Comparison of ENCODE assay signal across 10 cellular contexts in genomic region chr1:243851765-243852164, GRCh38. TPM values are rescaled to one million over a fixed set of nuclear protein-coding genes. Genes with fewer than 3 reads are reported as not detected.
A peak's percentile ranks its signal among the peaks of the same experiment; 100 is the strongest.
DNase-seq lines count a peak whose midpoint lies in the region; ATAC-seq and TF ChIP-seq lines count a peak whose summit lies in the region.
"Had no signal": no experiment of that assay in that cellular context is flagged by ENCODE, and none has a peak within 500 bp of the region (broad histone marks: within the 10 kb centered on the region; RNA-seq: fewer than 3 reads in every experiment).

No MANE protein-coding gene starts in this region.

- H3K4me1 Mint-ChIP-seq in activated T-helper 1 cell treated with anti-CD3 and anti-CD28 coated beads, Interleukin-12 subunit alpha, Interleukin-12 subunit beta, Interleukin-2, Interleukin-4 antibody, amounts not matched to agents 30 ng/mL and 10 ng/mL and 1 ng/mL, durations not matched to agents 14 hours and 24 hours and 36 hours (ENCODE audit: low read depth): peaks cover 20% of the 10 kb centered on the region
- H3K4me1 Mint-ChIP-seq in memory B cell: peaks cover 16% of the 10 kb centered on the region

- in situ Hi-C loops in GM23248 (cut with MboI): no loop called here

- TF ChIP-seq CTCF in stomach (IDR thresholded peaks at IDR 0.05): no peak

- H3K9me3 ChIP-seq in BLaER1 treated with 17β-estradiol and CSF1 and Interleukin-3, amounts not matched to agents 10 nM and 100 nM (replicated peaks in 1 of 11): no peaks in the 10 kb centered on the region
- H3K9me3 ChIP-seq in GM23248 (ENCODE audit: low read depth) (no peaks in the 10 kb centered on the region), stomach (peaks cover 0 to 4% (median 0%) of the 10 kb centered on the region in 4 donors)

- TF ChIP-seq POLR2A in stomach (IDR thresholded peaks at IDR 0.05): no peak

- no peaks in the 10 kb centered on the region for H3K36me3 ChIP-seq in BLaER1 treated with 17β-estradiol and CSF1 and Interleukin-3, amounts not matched to agents 10 nM and 100 nM
- H3K36me3 ChIP-seq in GM23248 (ENCODE audit: low read depth) (no peaks in the 10 kb centered on the region), stomach (no peaks in the 10 kb centered on the region)
- H3K36me3 ChIP-seq: heart right ventricle had no signal

- peak overlapping the region; percentile 87 for H3K4me3 Mint-ChIP-seq in activated T-helper 1 cell treated with anti-CD3 and anti-CD28 coated beads, Interleukin-12 subunit alpha, Interleukin-12 subunit beta, Interleukin-2, Interleukin-4 antibody, amounts not matched to agents 30 ng/mL and 10 ng/mL and 1 ng/mL, durations not matched to agents 14 hours and 24 hours and 36 hours
- H3K4me3 Mint-ChIP-seq in memory B cell: peak overlapping the region; percentile 90

- peaks cover 16% of the 10 kb centered on the region for H3F3A ChIP-seq in GM23248 (ENCODE audit: insufficient read depth)

- H3K4me3 ChIP-seq in BLaER1 treated with 17β-estradiol and CSF1 and Interleukin-3, amounts not matched to agents 10 nM and 100 nM: peak overlapping the region in 7 of 10 experiments; percentile 70 to 92 (median 78); a peak in 9 of 20 replicates
- H3K4me3 ChIP-seq in GM23248: peak overlapping the region; percentile 80
- H3K4me3 ChIP-seq in stomach: no peak overlapping the region

- no peak overlapping the region for H3K27ac ChIP-seq in BLaER1 treated with 17β-estradiol and CSF1 and Interleukin-3, amounts not matched to agents 10 nM and 100 nM
- H3K27ac ChIP-seq in GM23248: no peak overlapping the region
- no peak overlapping the region for H3K27ac ChIP-seq in stomach

- H3K9ac ChIP-seq in BLaER1 treated with 17β-estradiol and CSF1 and Interleukin-3, amounts not matched to agents 10 nM and 100 nM: peak overlapping the region in 4 of 11 experiments; percentile 90 to 93 (median 90); a peak in 6 of 22 replicates
- no peak overlapping the region for H3K9ac ChIP-seq in GM23248

- peak overlapping the region; percentile 64 to 95 (median 88); a peak in 21 of 22 replicates for H3K4me2 ChIP-seq in BLaER1 treated with 17β-estradiol and CSF1 and Interleukin-3, amounts not matched to agents 10 nM and 100 nM
- H3K4me2 ChIP-seq in GM23248 (ENCODE audit: unreplicated experiment): peak overlapping the region; percentile 88

- intact Hi-C loops in activated T-helper 1 cell treated with anti-CD3 and anti-CD28 coated beads, Interleukin-12 subunit alpha, Interleukin-12 subunit beta, Interleukin-2, Interleukin-4 antibody, amounts not matched to agents 30 ng/mL and 10 ng/mL and 1 ng/mL, durations not matched to agents 14 hours and 24 hours and 36 hours (cut with micrococcal nuclease): loop anchor here (5.0 kb wide), 6 partner anchors 66 to 1121 kb away; partner anchors contain the start of gene DESI2
- intact Hi-C loops in stomach (cut with DNase I; ENCODE audit: low total_unique reads): no loop called here

- peaks cover 3% of the 10 kb centered on the region for H3K36me3 Mint-ChIP-seq in activated T-helper 1 cell treated with anti-CD3 and anti-CD28 coated beads, Interleukin-12 subunit alpha, Interleukin-12 subunit beta, Interleukin-2, Interleukin-4 antibody, amounts not matched to agents 30 ng/mL and 10 ng/mL and 1 ng/mL, durations not matched to agents 14 hours and 24 hours and 36 hours (ENCODE audit: low read depth)
- no peaks in the 10 kb centered on the region for H3K36me3 Mint-ChIP-seq in memory B cell

- H2AFZ ChIP-seq in GM23248: peak overlapping the region; percentile 84

- peak overlapping the region; percentile 84 for H3K27ac Mint-ChIP-seq in activated T-helper 1 cell treated with anti-CD3 and anti-CD28 coated beads, Interleukin-12 subunit alpha, Interleukin-12 subunit beta, Interleukin-2, Interleukin-4 antibody, amounts not matched to agents 30 ng/mL and 10 ng/mL and 1 ng/mL, durations not matched to agents 14 hours and 24 hours and 36 hours
- peak overlapping the region; percentile 92 for H3K27ac Mint-ChIP-seq in memory B cell

- H4K20me1 ChIP-seq in BLaER1 treated with 17β-estradiol and CSF1 and Interleukin-3, amounts not matched to agents 10 nM and 100 nM: peaks cover 0 to 22% (median 11%) of the 10 kb centered on the region in 11 experiments; a peak in 8 of 22 replicates
- H4K20me1 ChIP-seq in GM23248 (ENCODE audit: insufficient read depth): no peaks in the 10 kb centered on the region

- WGBS in GM23248 (ENCODE audit: low coverage in 1 of 2, low lambda C conversion rate in 2 of 2, missing lambda C conversion rate in 2 of 2), 2 experiments: 72 to 79% methylated on average over 2 of the region's 3 CpGs
- WGBS in stomach, 5 donors: 23 to 31% (median 26%) methylated on average over 3 of the region's 3 CpGs

- DNase-seq in GM23248 (no peak), memory B cell (ENCODE audit: low spot score in 2 of 2) (no peak), NK-92 (lab: John Stamatoyannopoulos, UW; ENCODE audit: unreplicated experiment) (no peak), stomach (no peak)
- DNase-seq in activated T-helper 1 cell treated with anti-CD3 and anti-CD28 coated beads, Interleukin-12 subunit alpha, Interleukin-12 subunit beta, Interleukin-2, Interleukin-4 antibody, amounts not matched to agents 30 ng/mL and 10 ng/mL and 1 ng/mL, durations not matched to agents 14 hours and 24 hours and 36 hours (ENCODE audit: low spot score): no peak
- DNase-seq: activated CD4-positive, alpha-beta T cell treated with anti-CD3 and anti-CD28 coated beads for 48 hours had no signal

- H3K27me3 Mint-ChIP-seq in activated T-helper 1 cell treated with anti-CD3 and anti-CD28 coated beads, Interleukin-12 subunit alpha, Interleukin-12 subunit beta, Interleukin-2, Interleukin-4 antibody, amounts not matched to agents 30 ng/mL and 10 ng/mL and 1 ng/mL, durations not matched to agents 14 hours and 24 hours and 36 hours (ENCODE audit: insufficient read depth): peaks cover 43% of the 10 kb centered on the region
- H3K27me3 Mint-ChIP-seq in memory B cell: peaks cover 2% of the 10 kb centered on the region

- H3K9me3 Mint-ChIP-seq in activated T-helper 1 cell treated with anti-CD3 and anti-CD28 coated beads, Interleukin-12 subunit alpha, Interleukin-12 subunit beta, Interleukin-2, Interleukin-4 antibody, amounts not matched to agents 30 ng/mL and 10 ng/mL and 1 ng/mL, durations not matched to agents 14 hours and 24 hours and 36 hours: no peaks in the 10 kb centered on the region
- H3K9me3 Mint-ChIP-seq in memory B cell: no peaks in the 10 kb centered on the region

- no peaks in the 10 kb centered on the region; a peak in 3 of 22 replicates for H3K27me3 ChIP-seq in BLaER1 treated with 17β-estradiol and CSF1 and Interleukin-3, amounts not matched to agents 10 nM and 100 nM
- H3K27me3 ChIP-seq in GM23248 (replicated peaks; ENCODE audit: insufficient read depth) (no peaks in the 10 kb centered on the region), stomach (peaks cover 0 to 34% (median 18%) of the 10 kb centered on the region in 3 donors)

- ATAC-seq in memory B cell (ENCODE audit: low read depth) (no peak), HG03175 (IDR thresholded peaks at IDR 0.05; ENCODE audit: unreplicated experiment) (no peak), GM21723 (IDR thresholded peaks at IDR 0.05; ENCODE audit: unreplicated experiment) (no peak)

- H3K9me2 ChIP-seq in GM23248 (ENCODE audit: insufficient read depth): no peaks in the 10 kb centered on the region

- peaks cover 23% of the 10 kb centered on the region for H3K79me2 ChIP-seq in GM23248 (ENCODE audit: insufficient read depth)

- peaks cover 13 to 28% (median 24%) of the 10 kb centered on the region in 10 experiments for H3K4me1 ChIP-seq in BLaER1 treated with 17β-estradiol and CSF1 and Interleukin-3, amounts not matched to agents 10 nM and 100 nM
- H3K4me1 ChIP-seq in GM23248 (ENCODE audit: insufficient read depth) (peaks cover 17% of the 10 kb centered on the region), stomach (peaks cover 18 to 41% (median 31%) of the 10 kb centered on the region in 4 donors)

- no peak for TF ChIP-seq EP300 in stomach (IDR thresholded peaks at IDR 0.05)

RNA-seq across cellular contexts. Expression of gene AKT3, which starts 1.7 kb away (rescaled TPM):
- 27.7 and 31.2 TPM in 2 replicates for total RNA-seq in GM23248 (2014; rRNA removed; shearing (Covaris generic))
- polyA plus RNA-seq in GM23248 (2016; fragmentation: Nextera tagmentation; extraction: Ambion mirVana) (8.1 and 9.1 TPM in 2 replicates), stomach (10 to 100 TPM in 2 of 3 donors, 1 to 10 TPM in 1; 6.6 to 12.1 (median 11.3) TPM)
- total RNA-seq in activated T-helper 1 cell treated with anti-CD3 and anti-CD28 coated beads, Interleukin-12 subunit alpha, Interleukin-12 subunit beta, Interleukin-2, Interleukin-4 antibody, amounts not matched to agents 30 ng/mL and 10 ng/mL and 1 ng/mL, durations not matched to agents 14 hours and 24 hours and 36 hours: 40.1 and 44.0 TPM in 2 replicates
- 100 to 1,000 TPM in 1 of 5 donors, 10 to 100 TPM in 3, 1 to 10 TPM in 1; 5.5 to 100 (median 21.4) TPM for total RNA-seq in stomach

Comparison
In these comparisons a context has a peak if more than half of its experiments do, and no peak if none do; other contexts are left out.
1. H3K4me3 ChIP-seq: peak in BLaER1 treated with 17β-estradiol and CSF1 and Interleukin-3, amounts not matched to agents 10 nM and 100 nM (7 of 10) and GM23248 (single experiment); none in stomach (0 of 4).